In genomic region chr2:110644357-110644756, GRCh38 we compare ENCODE assay signal across 3 cellular contexts.
"Had no signal": no experiment of that assay in that cellular context is flagged by ENCODE, and none has a peak within 500 bp of the region (broad histone marks: within the 10 kb centered on the region; RNA-seq: fewer than 3 reads in every experiment).

No MANE protein-coding gene starts in this region.

- DNase-seq: GDM1, GF-D8 had no signal

- H3K4me3 ChIP-seq: GM12878 had no signal
